24 cellular contexts compared by ENCODE assay signal in the genomic region with DNA sequence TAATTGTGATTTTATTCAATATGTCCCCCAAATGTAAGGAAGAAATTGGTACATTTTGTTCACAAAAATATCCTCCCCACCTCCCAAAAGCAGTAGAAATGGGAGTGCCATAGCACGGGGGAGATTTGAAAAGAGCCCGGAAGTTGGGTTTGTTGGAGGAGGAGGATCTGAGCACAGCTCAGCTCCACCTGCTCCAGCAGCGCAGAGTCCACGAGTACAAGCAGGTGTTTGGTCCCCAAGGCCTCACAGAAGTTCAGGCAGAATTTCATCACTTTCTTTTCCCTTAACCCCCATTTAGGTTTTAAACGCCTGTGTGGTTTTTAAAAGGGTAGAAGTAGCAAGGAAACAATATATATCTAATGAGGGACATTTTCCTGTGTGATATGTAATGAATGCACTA. TPM values are rescaled to one million over a fixed set of nuclear protein-coding genes. Genes with fewer than 3 reads are reported as not detected.
DNase-seq lines count a peak whose midpoint lies in the region; ATAC-seq, FAIRE-seq and TF ChIP-seq lines count a peak whose summit lies in the region.
"Had no signal": no experiment of that assay in that cellular context is flagged by ENCODE, and none has a peak within 500 bp of the region (broad histone marks: within the 10 kb centered on the region; RNA-seq: fewer than 3 reads in every experiment).

No MANE protein-coding gene starts in this region.

- ATAC-seq in WTC11, result 0 out of 2 replicates have a peak, but pooled peaks have one; percentile 20
- no peak for ATAC-seq in T-helper 17 cell
- ATAC-seq in natural killer cell treated with Interleukin-12 subunit alpha and Interleukin-12 subunit beta and Interleukin-15 and Interleukin-18, amount 100 ng/mL, for 72 hours, result no peak
- ATAC-seq: left lobe of liver had no signal

- POLR2A ChIA-PET in WTC11 (lab: Charles Lee), result no interaction called here

- TF ChIP-seq CTCF in WTC11 (IDR thresholded peaks at IDR 0.05), result no peak

- DNase-seq in DMS153 treated with DMSO at 0.1 percent for 48 hours (lab: John Stamatoyannopoulos, UW; ENCODE audit: unreplicated experiment) (peak; percentile 14), NCI-H2196 (lab: John Stamatoyannopoulos, UW; ENCODE audit: unreplicated experiment) (peak; percentile 43), WTC11 (ENCODE audit: low spot score) (no peak), T-helper 17 cell (no peak), frontal cortex (ENCODE audit: low spot score in 2 of 2) (no peak)
- peak; percentile 83 for DNase-seq in Jurkat, Clone E6-1 (ENCODE audit: low read depth, low spot score)
- DNase-seq in natural killer cell treated with Interleukin-12 subunit alpha and Interleukin-12 subunit beta and Interleukin-15 and Interleukin-18, amount 100 ng/mL, for 72 hours (ENCODE audit: low spot score), result no peak
- DNase-seq: activated CD4-positive, alpha-beta memory T cell treated with anti-CD3 and anti-CD28 coated beads, Interleukin-2, amount 10 ng/mL, durations not matched to agents 7 days and 5 days; activated CD4-positive, alpha-beta T cell treated with anti-CD3 and anti-CD28 coated beads for 1 hour; activated CD8-positive, alpha-beta memory T cell treated with anti-CD3 and anti-CD28 coated beads, Interleukin-2, amount 50 U/mL, for 4 hours; activated naive CD4-positive, alpha-beta T cell treated with anti-CD3 and anti-CD28 coated beads for 36 hours; Caco-2; cortex of kidney; effector memory CD4-positive, alpha-beta T cell; NCI-H226; nephron progenitor cell; OCI-M1; ovary; stimulated activated naive CD4-positive, alpha-beta T cell had no signal

- H3K4me3 ChIP-seq in Jurkat, Clone E6-1 (ENCODE audit: low read length), result no peak overlapping the region
- H3K4me3 ChIP-seq: ovary, SK-N-MC had no signal

- CTCF ChIA-PET in WTC11 (lab: Charles Lee), result interaction anchor here (3.2 kb wide), 1 partner anchor 12 kb away, joined by 24 read pairs; no protein-coding TSS in a partner anchor

- FAIRE-seq in frontal cortex (lab: Jason Lieb, UNC), result no peak
- FAIRE-seq: TTC549 had no signal

- H3K27me3 Mint-ChIP-seq in WTC11 (ENCODE audit: low read depth) (no peaks in the 10 kb centered on the region), T-helper 17 cell (no peaks in the 10 kb centered on the region)
- H3K27me3 Mint-ChIP-seq in natural killer cell treated with Interleukin-12 subunit alpha and Interleukin-12 subunit beta and Interleukin-15 and Interleukin-18, amount 100 ng/mL, for 72 hours, result no peaks in the 10 kb centered on the region
- H3K27me3 Mint-ChIP-seq: activated CD4-positive, alpha-beta memory T cell treated with anti-CD3 and anti-CD28 coated beads, Interleukin-2, amount 10 ng/mL, durations not matched to agents 7 days and 5 days; type B pancreatic cell had no signal

- no peak overlapping the region for H3K4me3 Mint-ChIP-seq in WTC11
- no peak overlapping the region for H3K4me3 Mint-ChIP-seq in T-helper 17 cell
- no peak overlapping the region for H3K4me3 Mint-ChIP-seq in natural killer cell treated with Interleukin-12 subunit alpha and Interleukin-12 subunit beta and Interleukin-15 and Interleukin-18, amount 100 ng/mL, for 72 hours
- H3K4me3 Mint-ChIP-seq: activated CD4-positive, alpha-beta memory T cell treated with anti-CD3 and anti-CD28 coated beads, Interleukin-2, amount 10 ng/mL, durations not matched to agents 7 days and 5 days; activated naive CD4-positive, alpha-beta T cell treated with anti-CD3 and anti-CD28 coated beads for 36 hours; activated T-helper 1 cell treated with anti-CD3 and anti-CD28 coated beads, Interleukin-12 subunit alpha, Interleukin-12 subunit beta, Interleukin-2, Interleukin-4 antibody, amounts not matched to agents 30 ng/mL and 10 ng/mL and 1 ng/mL, durations not matched to agents 14 hours and 24 hours and 36 hours; nephron progenitor cell; type B pancreatic cell had no signal

- no peaks in the 10 kb centered on the region for H3K9me3 ChIP-seq in T-helper 17 cell (ENCODE audit: control insufficient read depth, low read length, poor library complexity, severe bottlenecking)
- H3K9me3 ChIP-seq: Caco-2, ovary had no signal

- no peaks in the 10 kb centered on the region for H3K9me3 Mint-ChIP-seq in WTC11
- no peaks in the 10 kb centered on the region for H3K9me3 Mint-ChIP-seq in natural killer cell treated with Interleukin-12 subunit alpha and Interleukin-12 subunit beta and Interleukin-15 and Interleukin-18, amount 100 ng/mL, for 72 hours
- H3K9me3 Mint-ChIP-seq: activated CD4-positive, alpha-beta memory T cell treated with anti-CD3 and anti-CD28 coated beads, Interleukin-2, amount 10 ng/mL, durations not matched to agents 7 days and 5 days; activated naive CD4-positive, alpha-beta T cell treated with anti-CD3 and anti-CD28 coated beads for 36 hours; activated T-helper 1 cell treated with anti-CD3 and anti-CD28 coated beads, Interleukin-12 subunit alpha, Interleukin-12 subunit beta, Interleukin-2, Interleukin-4 antibody, amounts not matched to agents 30 ng/mL and 10 ng/mL and 1 ng/mL, durations not matched to agents 14 hours and 24 hours and 36 hours had no signal

- peaks cover 5% of the 10 kb centered on the region for H3K36me3 Mint-ChIP-seq in WTC11
- peaks cover 2% of the 10 kb centered on the region for H3K36me3 Mint-ChIP-seq in T-helper 17 cell (ENCODE audit: low read depth)
- peaks cover 9% of the 10 kb centered on the region for H3K36me3 Mint-ChIP-seq in natural killer cell treated with Interleukin-12 subunit alpha and Interleukin-12 subunit beta and Interleukin-15 and Interleukin-18, amount 100 ng/mL, for 72 hours

- H3K27ac Mint-ChIP-seq in WTC11 (no peak overlapping the region), T-helper 17 cell (no peak overlapping the region)
- H3K27ac Mint-ChIP-seq in natural killer cell treated with Interleukin-12 subunit alpha and Interleukin-12 subunit beta and Interleukin-15 and Interleukin-18, amount 100 ng/mL, for 72 hours, result no peak overlapping the region
- H3K27ac Mint-ChIP-seq: activated CD4-positive, alpha-beta memory T cell treated with anti-CD3 and anti-CD28 coated beads, Interleukin-2, amount 10 ng/mL, durations not matched to agents 7 days and 5 days; activated naive CD4-positive, alpha-beta T cell treated with anti-CD3 and anti-CD28 coated beads for 36 hours; activated T-helper 1 cell treated with anti-CD3 and anti-CD28 coated beads, Interleukin-12 subunit alpha, Interleukin-12 subunit beta, Interleukin-2, Interleukin-4 antibody, amounts not matched to agents 30 ng/mL and 10 ng/mL and 1 ng/mL, durations not matched to agents 14 hours and 24 hours and 36 hours; type B pancreatic cell had no signal

- H3K4me1 Mint-ChIP-seq in WTC11, result 0 out of 2 replicates have a peak, but pooled peaks cover 3% of the 10 kb centered on the region
- H3K4me1 Mint-ChIP-seq in T-helper 17 cell, result peaks cover 17% of the 10 kb centered on the region
- H3K4me1 Mint-ChIP-seq in natural killer cell treated with Interleukin-12 subunit alpha and Interleukin-12 subunit beta and Interleukin-15 and Interleukin-18, amount 100 ng/mL, for 72 hours (ENCODE audit: low read depth in 2 of 2), result peaks cover 1 to 15% of the 10 kb centered on the region in 2 donors
- H3K4me1 Mint-ChIP-seq: activated CD4-positive, alpha-beta memory T cell treated with anti-CD3 and anti-CD28 coated beads, Interleukin-2, amount 10 ng/mL, durations not matched to agents 7 days and 5 days had no signal

TF ChIP-seq in WTC11, 78 proteins besides CTCF, POLR2A, EP300 and RAD21 (continues in another document):
- TF ChIP-seq ESRRA (CRISPR knock-in tag; IDR thresholded peaks at IDR 0.05; ENCODE audit: borderline replicate concordance) (no peak), OVOL2 (CRISPR knock-in tag; IDR thresholded peaks at IDR 0.05; ENCODE audit: borderline replicate concordance) (no peak), ZNF671 (CRISPR knock-in tag; IDR thresholded peaks at IDR 0.05) (no peak), JAZF1 (CRISPR knock-in tag; IDR thresholded peaks at IDR 0.05) (no peak), NFYB (CRISPR knock-in tag; conservative IDR thresholded peaks at IDR 0.05; ENCODE audit: low read depth) (no peak), ELF4 (CRISPR knock-in tag; IDR thresholded peaks at IDR 0.05; ENCODE audit: low read depth) (no peak)
- TF ChIP-seq, protein P1, sequence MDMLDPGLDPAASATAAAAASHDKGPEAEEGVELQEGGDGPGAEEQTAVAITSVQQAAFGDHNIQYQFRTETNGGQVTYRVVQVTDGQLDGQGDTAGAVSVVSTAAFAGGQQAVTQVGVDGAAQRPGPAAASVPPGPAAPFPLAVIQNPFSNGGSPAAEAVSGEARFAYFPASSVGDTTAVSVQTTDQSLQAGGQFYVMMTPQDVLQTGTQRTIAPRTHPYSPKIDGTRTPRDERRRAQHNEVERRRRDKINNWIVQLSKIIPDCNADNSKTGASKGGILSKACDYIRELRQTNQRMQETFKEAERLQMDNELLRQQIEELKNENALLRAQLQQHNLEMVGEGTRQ (CRISPR knock-in tag; IDR thresholded peaks at IDR 0.05), result no peak
- TF ChIP-seq, protein P2, sequence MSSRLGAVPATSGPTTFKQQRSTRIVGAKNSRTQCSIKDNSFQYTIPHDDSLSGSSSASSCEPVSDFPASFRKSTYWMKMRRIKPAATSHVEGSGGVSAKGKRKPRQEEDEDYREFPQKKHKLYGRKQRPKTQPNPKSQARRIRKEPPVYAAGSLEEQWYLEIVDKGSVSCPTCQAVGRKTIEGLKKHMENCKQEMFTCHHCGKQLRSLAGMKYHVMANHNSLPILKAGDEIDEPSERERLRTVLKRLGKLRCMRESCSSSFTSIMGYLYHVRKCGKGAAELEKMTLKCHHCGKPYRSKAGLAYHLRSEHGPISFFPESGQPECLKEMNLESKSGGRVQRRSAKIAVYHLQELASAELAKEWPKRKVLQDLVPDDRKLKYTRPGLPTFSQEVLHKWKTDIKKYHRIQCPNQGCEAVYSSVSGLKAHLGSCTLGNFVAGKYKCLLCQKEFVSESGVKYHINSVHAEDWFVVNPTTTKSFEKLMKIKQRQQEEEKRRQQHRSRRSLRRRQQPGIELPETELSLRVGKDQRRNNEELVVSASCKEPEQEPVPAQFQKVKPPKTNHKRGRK (CRISPR knock-in tag; IDR thresholded peaks at IDR 0.05; ENCODE audit: borderline replicate concordance), result no peak

RNA-seq across cellular contexts. Expression of a gene that starts 55.9 kb away (rescaled TPM):
- 74.5 TPM for polyA plus RNA-seq in Jurkat, Clone E6-1 (2012; ENCODE audit: insufficient read depth, insufficient read length)
- 72.3 to 74.5 TPM (median 72.8 TPM) in 3 replicates for total RNA-seq in WTC11 (2021)
- total RNA-seq in T-helper 17 cell, result 10 to 100 TPM; 66.5 to 80.4 TPM
- total RNA-seq in frontal cortex, result 55.8 TPM
- total RNA-seq in natural killer cell treated with Interleukin-12 subunit alpha and Interleukin-12 subunit beta and Interleukin-15 and Interleukin-18, amount 100 ng/mL, for 72 hours, result 100 to 1,000 TPM in 1 of 2 donors, 10 to 100 TPM in 1; 93.2 to 155 TPM

RNA-seq across cellular contexts. Expression of a gene that starts 57.8 kb away (rescaled TPM):
- 75.1 TPM for polyA plus RNA-seq in Jurkat, Clone E6-1 (2012; ENCODE audit: insufficient read depth, insufficient read length)
- total RNA-seq in WTC11 (2021), result 22.8 to 25.0 TPM (median 23.0 TPM) in 3 replicates
- total RNA-seq in T-helper 17 cell, result 10 to 100 TPM; 25.1 to 28.5 TPM
- total RNA-seq in frontal cortex, result 40.8 TPM
- 10 to 100 TPM; 46.9 to 61.8 TPM for total RNA-seq in natural killer cell treated with Interleukin-12 subunit alpha and Interleukin-12 subunit beta and Interleukin-15 and Interleukin-18, amount 100 ng/mL, for 72 hours

Comparison
In these comparisons a context has a peak if more than half of its experiments do, and no peak if none do; other contexts are left out.
1. DNase-seq: peak in DMS153 treated with DMSO at 0.1 percent for 48 hours (single experiment), Jurkat, Clone E6-1 (single experiment) and NCI-H2196 (single experiment); none in WTC11 (single experiment), T-helper 17 cell (0 of 3), frontal cortex (0 of 2) and natural killer cell treated with Interleukin-12 subunit alpha and Interleukin-12 subunit beta and Interleukin-15 and Interleukin-18, amount 100 ng/mL, for 72 hours (single experiment).